ENCODE assay signal across 1 cellular context in the genomic region with DNA sequence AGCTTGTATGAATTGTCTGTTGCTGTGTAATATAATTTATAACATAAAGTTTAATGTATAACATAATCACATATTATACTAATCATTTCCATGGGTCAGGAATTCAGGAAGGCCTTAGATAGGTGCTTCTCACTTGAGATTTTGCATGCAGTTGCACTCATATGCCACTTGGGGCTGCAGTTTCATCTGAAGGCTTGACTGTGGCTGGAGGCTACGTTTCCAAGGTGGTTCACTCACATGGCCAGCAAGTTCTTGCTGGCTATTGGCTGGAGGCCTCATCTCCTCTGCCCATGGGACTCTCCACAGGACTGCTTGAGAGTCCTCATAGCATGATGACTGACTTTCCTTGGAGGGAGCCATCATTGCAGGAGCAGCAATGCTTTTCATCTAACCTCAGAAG.
TF ChIP-seq lines count a peak whose summit lies in the region.

No MANE protein-coding gene starts in this region.

TF ChIP-seq in GM23338, 12 proteins besides CTCF, POLR2A, EP300 and RAD21 (continued from another document):
- TF ChIP-seq JUNB (IDR thresholded peaks at IDR 0.05; ENCODE audit: unreplicated experiment) (no peak), ZNF331 (CRISPR knock-in tag; IDR thresholded peaks at IDR 0.05; ENCODE audit: low read depth) (no peak), ZNF114 (CRISPR knock-in tag; IDR thresholded peaks at IDR 0.05) (no peak)
- TF ChIP-seq, protein P1, sequence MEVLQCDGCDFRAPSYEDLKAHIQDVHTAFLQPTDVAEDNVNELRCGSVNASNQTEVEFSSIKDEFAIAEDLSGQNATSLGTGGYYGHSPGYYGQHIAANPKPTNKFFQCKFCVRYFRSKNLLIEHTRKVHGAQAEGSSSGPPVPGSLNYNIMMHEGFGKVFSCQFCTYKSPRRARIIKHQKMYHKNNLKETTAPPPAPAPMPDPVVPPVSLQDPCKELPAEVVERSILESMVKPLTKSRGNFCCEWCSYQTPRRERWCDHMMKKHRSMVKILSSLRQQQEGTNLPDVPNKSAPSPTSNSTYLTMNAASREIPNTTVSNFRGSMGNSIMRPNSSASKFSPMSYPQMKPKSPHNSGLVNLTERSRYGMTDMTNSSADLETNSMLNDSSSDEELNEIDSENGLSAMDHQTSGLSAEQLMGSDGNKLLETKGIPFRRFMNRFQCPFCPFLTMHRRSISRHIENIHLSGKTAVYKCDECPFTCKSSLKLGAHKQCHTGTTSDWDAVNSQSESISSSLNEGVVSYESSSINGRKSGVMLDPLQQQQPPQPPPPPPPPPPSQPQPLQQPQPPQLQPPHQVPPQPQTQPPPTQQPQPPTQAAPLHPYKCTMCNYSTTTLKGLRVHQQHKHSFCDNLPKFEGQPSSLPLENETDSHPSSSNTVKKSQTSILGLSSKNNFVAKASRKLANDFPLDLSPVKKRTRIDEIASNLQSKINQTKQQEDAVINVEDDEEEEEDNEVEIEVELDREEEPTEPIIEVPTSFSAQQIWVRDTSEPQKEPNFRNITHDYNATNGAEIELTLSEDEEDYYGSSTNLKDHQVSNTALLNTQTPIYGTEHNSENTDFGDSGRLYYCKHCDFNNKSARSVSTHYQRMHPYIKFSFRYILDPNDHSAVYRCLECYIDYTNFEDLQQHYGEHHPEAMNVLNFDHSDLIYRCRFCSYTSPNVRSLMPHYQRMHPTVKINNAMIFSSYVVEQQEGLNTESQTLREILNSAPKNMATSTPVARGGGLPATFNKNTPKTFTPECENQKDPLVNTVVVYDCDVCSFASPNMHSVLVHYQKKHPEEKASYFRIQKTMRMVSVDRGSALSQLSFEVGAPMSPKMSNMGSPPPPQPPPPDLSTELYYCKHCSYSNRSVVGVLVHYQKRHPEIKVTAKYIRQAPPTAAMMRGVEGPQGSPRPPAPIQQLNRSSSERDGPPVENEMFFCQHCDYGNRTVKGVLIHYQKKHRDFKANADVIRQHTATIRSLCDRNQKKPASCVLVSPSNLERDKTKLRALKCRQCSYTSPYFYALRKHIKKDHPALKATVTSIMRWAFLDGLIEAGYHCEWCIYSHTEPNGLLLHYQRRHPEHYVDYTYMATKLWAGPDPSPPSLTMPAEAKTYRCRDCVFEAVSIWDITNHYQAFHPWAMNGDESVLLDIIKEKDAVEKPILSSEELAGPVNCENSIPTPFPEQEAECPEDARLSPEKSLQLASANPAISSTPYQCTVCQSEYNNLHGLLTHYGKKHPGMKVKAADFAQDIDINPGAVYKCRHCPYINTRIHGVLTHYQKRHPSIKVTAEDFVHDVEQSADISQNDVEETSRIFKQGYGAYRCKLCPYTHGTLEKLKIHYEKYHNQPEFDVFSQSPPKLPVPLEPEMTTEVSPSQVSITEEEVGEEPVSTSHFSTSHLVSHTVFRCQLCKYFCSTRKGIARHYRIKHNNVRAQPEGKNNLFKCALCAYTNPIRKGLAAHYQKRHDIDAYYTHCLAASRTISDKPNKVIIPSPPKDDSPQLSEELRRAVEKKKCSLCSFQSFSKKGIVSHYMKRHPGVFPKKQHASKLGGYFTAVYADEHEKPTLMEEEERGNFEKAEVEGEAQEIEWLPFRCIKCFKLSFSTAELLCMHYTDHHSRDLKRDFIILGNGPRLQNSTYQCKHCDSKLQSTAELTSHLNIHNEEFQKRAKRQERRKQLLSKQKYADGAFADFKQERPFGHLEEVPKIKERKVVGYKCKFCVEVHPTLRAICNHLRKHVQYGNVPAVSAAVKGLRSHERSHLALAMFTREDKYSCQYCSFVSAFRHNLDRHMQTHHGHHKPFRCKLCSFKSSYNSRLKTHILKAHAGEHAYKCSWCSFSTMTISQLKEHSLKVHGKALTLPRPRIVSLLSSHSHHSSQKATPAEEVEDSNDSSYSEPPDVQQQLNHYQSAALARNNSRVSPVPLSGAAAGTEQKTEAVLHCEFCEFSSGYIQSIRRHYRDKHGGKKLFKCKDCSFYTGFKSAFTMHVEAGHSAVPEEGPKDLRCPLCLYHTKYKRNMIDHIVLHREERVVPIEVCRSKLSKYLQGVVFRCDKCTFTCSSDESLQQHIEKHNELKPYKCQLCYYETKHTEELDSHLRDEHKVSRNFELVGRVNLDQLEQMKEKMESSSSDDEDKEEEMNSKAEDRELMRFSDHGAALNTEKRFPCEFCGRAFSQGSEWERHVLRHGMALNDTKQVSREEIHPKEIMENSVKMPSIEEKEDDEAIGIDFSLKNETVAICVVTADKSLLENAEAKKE (CRISPR knock-in tag; IDR thresholded peaks at IDR 0.05) = no peak
